Comparison of ENCODE assay signal across 7 cellular contexts in genomic region chr3:195990841-195991174, GRCh38.
DNase-seq lines count a peak whose midpoint lies in the region; FAIRE-seq and TF ChIP-seq lines count a peak whose summit lies in the region.
"Not testable (repeated sequence)": the region's sequence is repeated elsewhere in the genome, so short reads cannot be mapped to it uniquely, and the experiment has no call there.

No MANE protein-coding gene starts in this region.

- not testable (repeated sequence) for H3K36me3 ChIP-seq in bronchial epithelial cell (ENCODE audit: control insufficient read depth, insufficient read depth, low read length); cardiac muscle cell; sigmoid colon

- POLR2A ChIA-PET in activated CD4-positive, alpha-beta memory T cell treated with anti-CD3 and anti-CD28 coated beads, Interleukin-2, amount 10 ng/mL, durations not matched to agents 7 days and 5 days (lab: Charles Lee) = not testable (repeated sequence)

- not testable (repeated sequence) for TF ChIP-seq POLR2A in sigmoid colon (IDR thresholded peaks at IDR 0.05)

- FAIRE-seq in bronchial epithelial cell (lab: Jason Lieb, UNC) = not testable (repeated sequence)

- H3K4me3 ChIP-seq in GM08714 (ENCODE audit: low read length) = peak overlapping the region; percentile 67; the same call in 1 of the 2 replicates
- peak overlapping the region; percentile 57 for H3K4me3 ChIP-seq in bronchial epithelial cell (ENCODE audit: low read depth, low read length)
- peak overlapping the region; percentile 61 for H3K4me3 ChIP-seq in cardiac muscle cell
- peak overlapping the region; percentile 31 to 84 (median 69) for H3K4me3 ChIP-seq in sigmoid colon

- not testable (repeated sequence) for H3K36me3 Mint-ChIP-seq in activated CD4-positive, alpha-beta memory T cell treated with anti-CD3 and anti-CD28 coated beads, Interleukin-2, amount 10 ng/mL, durations not matched to agents 7 days and 5 days (ENCODE audit: low read depth); mesothelial cell of epicardium

- CTCF ChIA-PET in activated CD4-positive, alpha-beta memory T cell treated with anti-CD3 and anti-CD28 coated beads, Interleukin-2, amount 10 ng/mL, durations not matched to agents 7 days and 5 days (lab: Charles Lee) = not testable (repeated sequence)

- not testable (repeated sequence) for TF ChIP-seq CTCF in bronchial epithelial cell (IDR thresholded peaks at IDR 0.05; ENCODE audit: insufficient read depth, low read length, severe bottlenecking); cardiac muscle cell (IDR thresholded peaks at IDR 0.05; ENCODE audit: low read depth, low read length); mesothelial cell of epicardium (IDR thresholded peaks at IDR 0.05; ENCODE audit: unreplicated experiment); sigmoid colon (IDR thresholded peaks at IDR 0.05)

- not testable (repeated sequence) for H3K4me1 ChIP-seq in cardiac muscle cell (ENCODE audit: low read depth)
- H3K4me1 ChIP-seq in sigmoid colon = peaks cover 0 to 11% (median 6%) of the 10 kb centered on the region in 4 donors

- H3K27ac Mint-ChIP-seq in activated CD4-positive, alpha-beta memory T cell treated with anti-CD3 and anti-CD28 coated beads, Interleukin-2, amount 10 ng/mL, durations not matched to agents 7 days and 5 days = not testable (repeated sequence)
- peak overlapping the region; percentile 83 for H3K27ac Mint-ChIP-seq in mesothelial cell of epicardium

- not testable (repeated sequence) for H3K27me3 ChIP-seq in bronchial epithelial cell (ENCODE audit: control insufficient read depth, insufficient read depth, low read length); cardiac muscle cell; sigmoid colon

- H3K4me1 Mint-ChIP-seq in activated CD4-positive, alpha-beta memory T cell treated with anti-CD3 and anti-CD28 coated beads, Interleukin-2, amount 10 ng/mL, durations not matched to agents 7 days and 5 days; mesothelial cell of epicardium: not testable (repeated sequence)

- not testable (repeated sequence) for H3K27me3 Mint-ChIP-seq in activated CD4-positive, alpha-beta memory T cell treated with anti-CD3 and anti-CD28 coated beads, Interleukin-2, amount 10 ng/mL, durations not matched to agents 7 days and 5 days; mesothelial cell of epicardium (ENCODE audit: low read depth)

- not testable (repeated sequence) for TF ChIP-seq EP300 in sigmoid colon (IDR thresholded peaks at IDR 0.05)

- 38 to 44% methylated on average over 7 of the region's 7 CpGs for WGBS in sigmoid colon, 2 donors

- H3K9me3 Mint-ChIP-seq in activated CD4-positive, alpha-beta memory T cell treated with anti-CD3 and anti-CD28 coated beads, Interleukin-2, amount 10 ng/mL, durations not matched to agents 7 days and 5 days; mesothelial cell of epicardium: not testable (repeated sequence)

- peak; percentile 14 for DNase-seq in NAMALWA (ENCODE audit: low spot score)
- not testable (repeated sequence) for DNase-seq in activated CD4-positive, alpha-beta memory T cell treated with anti-CD3 and anti-CD28 coated beads, Interleukin-2, amount 10 ng/mL, durations not matched to agents 7 days and 5 days; bronchial epithelial cell (ENCODE audit: low read depth); cardiac muscle cell (ENCODE audit: low read depth in 1 of 2, low spot score in 1 of 2); mesothelial cell of epicardium (ENCODE audit: low spot score in 2 of 2, unreplicated experiment in 2 of 2); sigmoid colon

- H3K9me3 ChIP-seq in cardiac muscle cell (ENCODE audit: low read depth); sigmoid colon: not testable (repeated sequence)

- H3K27ac ChIP-seq in cardiac muscle cell = not testable (repeated sequence)
- peak overlapping the region; percentile 70 to 89 (median 88) for H3K27ac ChIP-seq in sigmoid colon

- intact Hi-C loops in sigmoid colon (cut with DNase I) = not testable (repeated sequence)

- peak overlapping the region; percentile 72 for H3K4me3 Mint-ChIP-seq in activated CD4-positive, alpha-beta memory T cell treated with anti-CD3 and anti-CD28 coated beads, Interleukin-2, amount 10 ng/mL, durations not matched to agents 7 days and 5 days
- H3K4me3 Mint-ChIP-seq in mesothelial cell of epicardium = peak overlapping the region; percentile 75
